25 cellular contexts compared by ENCODE assay signal in genomic region chr6:168307011-168307694, GRCh38. TPM values are rescaled to one million over a fixed set of nuclear protein-coding genes. Genes with fewer than 3 reads are reported as not detected.
"Had no signal": no experiment of that assay in that cellular context is flagged by ENCODE, and none has a peak within 500 bp of the region (broad histone marks: within the 10 kb centered on the region; RNA-seq: fewer than 3 reads in every experiment).

No MANE protein-coding gene starts in this region.

- H3K4me1 Mint-ChIP-seq: IgD-negative memory B cell had no signal

- H3K36me3 ChIP-seq: SJSA1 had no signal

- H3K9ac ChIP-seq: KMS-11 had no signal

- H3K27ac Mint-ChIP-seq: IgD-negative memory B cell had no signal

- H3K27ac ChIP-seq: KMS-11, SJSA1, SK-N-MC had no signal

- FAIRE-seq: K562, RCC 7860 had no signal

- H3K9me3 ChIP-seq: SJSA1 had no signal

- H3K36me3 Mint-ChIP-seq: IgD-negative memory B cell had no signal

- H3K4me3 ChIP-seq: K562, SJSA1, SK-N-MC had no signal

- H3K27me3 Mint-ChIP-seq: IgD-negative memory B cell had no signal

- H3K4me3 Mint-ChIP-seq: IgD-negative memory B cell had no signal

- DNase-seq: Kasumi-1, MM.1S, NCI-H1092 treated with DMSO at 0.1 percent for 48 hours, NCI-H1436, NCI-H187, NCI-H2029, NCI-H2081 treated with DMSO at 0.1 percent for 48 hours, NCI-H2171, NCI-H226, NCI-H446, NCI-H510A, NCI-H524 treated with DMSO at 0.1 percent for 48 hours, NCI-H69, NCI-H774, Right ventricle myocardium superior, RPMI8226, SIG-M5 had no signal

- H3K4me1 ChIP-seq: SJSA1 had no signal

RNA-seq across cellular contexts. Expression of gene DACT2, which starts 12.4 kb away (rescaled TPM):
- total RNA-seq: HT1080, K562, M059J, SJSA1 had no signal
- polyA plus RNA-seq: IgD-negative memory B cell, K562 had no signal
